Comparison of ENCODE assay signal across 16 cellular contexts in genomic region chrX:6694977-6695376, GRCh38.
"Had no signal": no experiment of that assay in that cellular context is flagged by ENCODE, and none has a peak within 500 bp of the region (broad histone marks: within the 10 kb centered on the region; RNA-seq: fewer than 3 reads in every experiment).

No MANE protein-coding gene starts in this region.

- H3K4me2 ChIP-seq: hepatocyte had no signal

- H3K27ac ChIP-seq: hepatocyte, ovary, suprapubic skin, upper lobe of left lung had no signal

- H3K4me1 ChIP-seq: suprapubic skin, upper lobe of left lung had no signal

- DNase-seq: activated CD4-positive, alpha-beta memory T cell treated with anti-CD3 and anti-CD28 coated beads, Interleukin-2, amount 10 ng/mL, durations not matched to agents 7 days and 5 days; activated gamma-delta T cell; activated T-cell treated with anti-CD3 and anti-CD28 coated beads, Interleukin-2, amount 50 U/mL, for 48 hours; anterior cingulate cortex; endodermal cell; immature natural killer cell; left colon; mucosa of descending colon; naive thymus-derived CD8-positive, alpha-beta T cell; ovary; stimulated activated CD4-positive, alpha-beta T cell treated with anti-CD3 and anti-CD28 coated beads, Interleukin-2, amount 100 ng/mL, for 48 hours; stimulated activated naive CD8-positive, alpha-beta T cell treated with anti-CD3 and anti-CD28 coated beads, Interleukin-15, Interleukin-2, amounts not matched to agents 100 U/mL and 50 U/mL, for 24 hours; upper lobe of left lung had no signal

- ATAC-seq: left colon; mucosa of descending colon; naive thymus-derived CD8-positive, alpha-beta T cell; stimulated activated naive CD8-positive, alpha-beta T cell treated with anti-CD3 and anti-CD28 coated beads, Interleukin-15, Interleukin-2, amounts not matched to agents 100 U/mL and 50 U/mL, for 24 hours had no signal

- H3K27me3 Mint-ChIP-seq: activated CD4-positive, alpha-beta memory T cell treated with anti-CD3 and anti-CD28 coated beads, Interleukin-2, amount 10 ng/mL, durations not matched to agents 7 days and 5 days; activated naive CD8-positive, alpha-beta T cell; naive thymus-derived CD8-positive, alpha-beta T cell had no signal

- H3K4me3 ChIP-seq: hepatocyte, mucosa of descending colon, ovary, suprapubic skin, upper lobe of left lung had no signal

- H3K27ac Mint-ChIP-seq: activated CD4-positive, alpha-beta memory T cell treated with anti-CD3 and anti-CD28 coated beads, Interleukin-2, amount 10 ng/mL, durations not matched to agents 7 days and 5 days; activated naive CD8-positive, alpha-beta T cell; endodermal cell; immature natural killer cell; naive thymus-derived CD8-positive, alpha-beta T cell had no signal

- H3K79me2 ChIP-seq: hepatocyte had no signal

- H3K36me3 Mint-ChIP-seq: activated naive CD8-positive, alpha-beta T cell; immature natural killer cell; naive thymus-derived CD8-positive, alpha-beta T cell had no signal

- H3K9me3 Mint-ChIP-seq: activated CD4-positive, alpha-beta memory T cell treated with anti-CD3 and anti-CD28 coated beads, Interleukin-2, amount 10 ng/mL, durations not matched to agents 7 days and 5 days had no signal

- H3K9me3 ChIP-seq: mucosa of descending colon, ovary, suprapubic skin had no signal

- H3K4me1 Mint-ChIP-seq: activated CD4-positive, alpha-beta memory T cell treated with anti-CD3 and anti-CD28 coated beads, Interleukin-2, amount 10 ng/mL, durations not matched to agents 7 days and 5 days; immature natural killer cell; naive thymus-derived CD8-positive, alpha-beta T cell had no signal

- H3K36me3 ChIP-seq: ovary, suprapubic skin, upper lobe of left lung had no signal

- H3K27me3 ChIP-seq: hepatocyte, ovary, suprapubic skin, upper lobe of left lung had no signal

- H3K4me3 Mint-ChIP-seq: activated CD4-positive, alpha-beta memory T cell treated with anti-CD3 and anti-CD28 coated beads, Interleukin-2, amount 10 ng/mL, durations not matched to agents 7 days and 5 days; activated naive CD8-positive, alpha-beta T cell; endodermal cell; immature natural killer cell; naive thymus-derived CD8-positive, alpha-beta T cell had no signal
